ENCODE assay signal across 1 cellular context in genomic region chr18:42741805-42742347, GRCh38.
TF ChIP-seq lines count a peak whose summit lies in the region.

No MANE protein-coding gene starts in this region.

TF ChIP-seq in GM23338, 12 proteins besides CTCF, POLR2A, EP300 and RAD21 (continued from another document):
- TF ChIP-seq ETS1 (IDR thresholded peaks at IDR 0.05): 0 out of 2 replicates have a peak, but pooled peaks have one; percentile 23
- peak; percentile 53; the same call in 1 of the 2 replicates for TF ChIP-seq NANOG (IDR thresholded peaks at IDR 0.05; ENCODE audit: borderline replicate concordance)
